1 cellular context compared by ENCODE assay signal in the genomic region with DNA sequence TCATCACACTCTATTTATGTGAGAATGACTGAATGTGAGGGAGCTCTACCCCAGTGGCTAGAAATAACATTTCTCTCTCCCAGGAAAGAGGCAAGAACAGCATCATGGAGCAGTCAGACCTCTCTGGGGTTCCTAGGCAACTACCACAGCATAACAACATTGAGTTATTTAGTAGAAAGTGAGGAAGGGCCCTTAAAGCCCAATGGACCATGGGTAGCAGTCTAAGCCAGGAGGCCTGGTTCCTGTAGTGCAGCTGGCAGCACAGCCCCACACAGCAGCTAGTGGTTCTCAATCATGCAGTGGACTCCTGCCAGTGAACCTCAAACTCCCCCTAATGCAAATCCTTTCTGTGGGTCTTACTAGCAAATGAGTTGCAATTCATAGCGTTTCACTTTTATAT.
TF ChIP-seq lines count a peak whose summit lies in the region.

No MANE protein-coding gene starts in this region.

TF ChIP-seq in GM23338, 12 proteins besides CTCF, POLR2A, EP300 and RAD21 (continued from another document):
- TF ChIP-seq ZNF331 (CRISPR knock-in tag; IDR thresholded peaks at IDR 0.05; ENCODE audit: low read depth) (no peak), CREB1 (CRISPR knock-in tag; IDR thresholded peaks at IDR 0.05; ENCODE audit: low read depth) (no peak)
